Comparison of ENCODE assay signal across 19 cellular contexts in genomic region chr10:1101946-1102345, GRCh38. TPM values are rescaled to one million over a fixed set of nuclear protein-coding genes. Genes with fewer than 3 reads are reported as not detected.
DNase-seq lines count a peak whose midpoint lies in the region; FAIRE-seq and TF ChIP-seq lines count a peak whose summit lies in the region.
"Had no signal": no experiment of that assay in that cellular context is flagged by ENCODE, and none has a peak within 500 bp of the region (broad histone marks: within the 10 kb centered on the region; RNA-seq: fewer than 3 reads in every experiment).

No MANE protein-coding gene starts in this region.

- TF ChIP-seq CTCF in bronchial epithelial cell (IDR thresholded peaks at IDR 0.05; ENCODE audit: insufficient read depth, low read length, severe bottlenecking) = no peak
- TF ChIP-seq CTCF in PC-9 (conservative IDR thresholded peaks at IDR 0.05) = no peak

- POLR2A ChIA-PET in PC-9 (lab: Charles Lee; ENCODE audit: unreplicated experiment) = no interaction called here

- H3K9me2 ChIP-seq in PC-9 (ENCODE audit: insufficient read depth) = no peaks in the 10 kb centered on the region

- peak overlapping the region; percentile 60 for H3K27ac Mint-ChIP-seq in activated naive CD4-positive, alpha-beta T cell treated with anti-CD3 and anti-CD28 coated beads, Interleukin-2, amount 50 U/mL, for 24 hours

- H3K4me3 Mint-ChIP-seq in activated naive CD4-positive, alpha-beta T cell treated with anti-CD3 and anti-CD28 coated beads, Interleukin-2, amount 50 U/mL, for 24 hours = no peak overlapping the region
- H3K4me3 Mint-ChIP-seq: GM23338 had no signal

- H3K27me3 Mint-ChIP-seq in activated naive CD4-positive, alpha-beta T cell treated with anti-CD3 and anti-CD28 coated beads, Interleukin-2, amount 50 U/mL, for 24 hours = no peaks in the 10 kb centered on the region

- no peaks in the 10 kb centered on the region for H3K79me2 ChIP-seq in mesendoderm (ENCODE audit: control insufficient read depth, insufficient read depth, low read length)
- no peaks in the 10 kb centered on the region for H3K79me2 ChIP-seq in PC-9 (ENCODE audit: low read depth)

- peaks cover 0 to 5% of the 10 kb centered on the region in 2 donors for H3K4me1 ChIP-seq in neuronal stem cell (ENCODE audit: control insufficient read depth in 2 of 2, insufficient read depth in 1 of 2, low read depth in 1 of 2, low read length in 2 of 2)
- H3K4me1 ChIP-seq in mesendoderm (ENCODE audit: control insufficient read depth, low read depth, low read length) = no peaks in the 10 kb centered on the region
- no peaks in the 10 kb centered on the region for H3K4me1 ChIP-seq in PC-9 (replicated peaks; ENCODE audit: insufficient read depth)

- CTCF ChIA-PET in PC-9 (lab: Charles Lee) = no interaction called here

- no peak overlapping the region for H4K5ac ChIP-seq in mesendoderm (ENCODE audit: low read length)

- peak overlapping the region; percentile 82 for H3K14ac ChIP-seq in neuronal stem cell (ENCODE audit: low read length)

- H3K9ac ChIP-seq in neuronal stem cell (ENCODE audit: low read depth, low read length, poor library complexity) = peak overlapping the region; percentile 75
- H3K9ac ChIP-seq in mesendoderm (ENCODE audit: low read length) = no peak overlapping the region

- H3K4me2 ChIP-seq in neuronal stem cell (ENCODE audit: insufficient read depth, low read length, poor library complexity, severe bottlenecking) = no peak overlapping the region
- no peak overlapping the region for H3K4me2 ChIP-seq in mesendoderm (ENCODE audit: low read length)
- H3K4me2 ChIP-seq in PC-9 = no peak overlapping the region
- H3K4me2 ChIP-seq: GM23338 had no signal

- no peak overlapping the region for H2BK15ac ChIP-seq in neuronal stem cell (ENCODE audit: low read length)
- H2BK15ac ChIP-seq in mesendoderm (replicated peaks; ENCODE audit: low read depth) = no peak overlapping the region

- H4K8ac ChIP-seq in neuronal stem cell (ENCODE audit: low read depth, low read length) (peak overlapping the region; percentile 92), mesendoderm (ENCODE audit: low read depth, low read length) (no peak overlapping the region)

- no peaks in the 10 kb centered on the region for H3K9me3 Mint-ChIP-seq in activated naive CD4-positive, alpha-beta T cell treated with anti-CD3 and anti-CD28 coated beads, Interleukin-2, amount 50 U/mL, for 24 hours
- H3K9me3 Mint-ChIP-seq: GM23338 had no signal

- no TSS peak for BruUV-seq in PC-9 (replicated peaks; lab: Mats Ljungman, UMichigan)

- H3K27ac ChIP-seq in neuronal stem cell (replicated peaks; ENCODE audit: low read length) = no peak overlapping the region
- H3K27ac ChIP-seq in mesendoderm (ENCODE audit: low read depth, low read length) = no peak overlapping the region
- H3K27ac ChIP-seq in PC-9 = no peak overlapping the region

- H2BK120ac ChIP-seq in neuronal stem cell (ENCODE audit: low read depth, low read length) (no peak overlapping the region), mesendoderm (ENCODE audit: low read depth, low read length) (no peak overlapping the region)

- no peaks in the 10 kb centered on the region for H3K27me3 ChIP-seq in bronchial epithelial cell (ENCODE audit: control insufficient read depth, insufficient read depth, low read length)
- H3K27me3 ChIP-seq in neuronal stem cell (ENCODE audit: control insufficient read depth in 3 of 3, insufficient read depth in 3 of 3, low read depth in 1 of 3, low read length in 3 of 3) = no peaks in the 10 kb centered on the region
- no peaks in the 10 kb centered on the region for H3K27me3 ChIP-seq in mesendoderm (ENCODE audit: insufficient read depth, low read length, poor library complexity)
- no peaks in the 10 kb centered on the region for H3K27me3 ChIP-seq in PC-9 (ENCODE audit: insufficient read depth, low read depth)

- peak; percentile 91 for FAIRE-seq in HTR-8/SVneo (lab: Jason Lieb, UNC)
- FAIRE-seq in bronchial epithelial cell (lab: Jason Lieb, UNC) = peak; percentile 47
- FAIRE-seq: G401.6 had no signal

- H3K4me1 Mint-ChIP-seq in activated naive CD4-positive, alpha-beta T cell treated with anti-CD3 and anti-CD28 coated beads, Interleukin-2, amount 50 U/mL, for 24 hours = peaks cover 35% of the 10 kb centered on the region

- H3K23ac ChIP-seq in neuronal stem cell (ENCODE audit: low read depth, low read length, poor library complexity) (peak overlapping the region; percentile 71), mesendoderm (ENCODE audit: low read length) (no peak overlapping the region)

- H3K4ac ChIP-seq in neuronal stem cell (ENCODE audit: low read length) = peak overlapping the region; percentile 56
- H3K4ac ChIP-seq in mesendoderm (ENCODE audit: low read depth, low read length) = no peak overlapping the region

- no peak overlapping the region for H3K56ac ChIP-seq in mesendoderm (ENCODE audit: low read length)

- H2AFZ ChIP-seq in neuronal stem cell (ENCODE audit: low read length) (no peak overlapping the region), PC-9 (no peak overlapping the region)
- H2AFZ ChIP-seq: GM23338 had no signal

- H4K91ac ChIP-seq in neuronal stem cell (ENCODE audit: low read depth, low read length, poor library complexity) = no peak overlapping the region

- peaks cover 24% of the 10 kb centered on the region for H3K36me3 Mint-ChIP-seq in activated naive CD4-positive, alpha-beta T cell treated with anti-CD3 and anti-CD28 coated beads, Interleukin-2, amount 50 U/mL, for 24 hours

- no peaks in the 10 kb centered on the region for H3F3A ChIP-seq in PC-9 (ENCODE audit: insufficient read depth, low read depth)

- peak overlapping the region; percentile 46 for H2BK12ac ChIP-seq in neuronal stem cell (ENCODE audit: low read length)

- H3K18ac ChIP-seq in neuronal stem cell (ENCODE audit: low read length) (peak overlapping the region; percentile 85), mesendoderm (ENCODE audit: low read length) (no peak overlapping the region)

- DNase-seq in activated naive CD4-positive, alpha-beta T cell (lab: John Stamatoyannopoulos, UW) = no peak
- no peak for DNase-seq in HTR-8/SVneo (ENCODE audit: insufficient read length, low spot score)
- no peak for DNase-seq in bronchial epithelial cell (ENCODE audit: low read depth)
- DNase-seq in neuronal stem cell (ENCODE audit: low spot score) = no peak
- DNase-seq in MV-4-11 (lab: John Stamatoyannopoulos, UW) = no peak
- DNase-seq in mesendoderm = no peak
- no peak for DNase-seq in PC-9
- DNase-seq: AML-193, Calu3, DMS79 treated with DMSO at 0.1 percent for 48 hours, MM.1S, NCI-H1105 treated with DMSO at 0.1 percent for 48 hours, NCI-H187, NCI-H446, NCI-H748 treated with DMSO at 0.1 percent for 48 hours, Right ventricle myocardium superior had no signal

- H3K79me1 ChIP-seq in neuronal stem cell (ENCODE audit: low read depth, low read length) (no peaks in the 10 kb centered on the region), mesendoderm (ENCODE audit: low read length) (peaks cover 4% of the 10 kb centered on the region)

- H3K9me3 ChIP-seq in neuronal stem cell (replicated peaks in 1 of 2; ENCODE audit: control insufficient read depth in 2 of 2, insufficient read depth in 1 of 2, low read depth in 1 of 2, low read length in 2 of 2) (peaks cover 0 to 5% of the 10 kb centered on the region in 2 donors), PC-9 (ENCODE audit: insufficient read depth, low read depth) (no peaks in the 10 kb centered on the region)

- H2BK5ac ChIP-seq in neuronal stem cell (ENCODE audit: low read length) (no peak overlapping the region), mesendoderm (ENCODE audit: low read length) (no peak overlapping the region)

- intact Hi-C loops in PC-9 (cut with micrococcal nuclease; ENCODE audit: unreplicated experiment) = no loop called here

- no peak overlapping the region for H3K4me3 ChIP-seq in bronchial epithelial cell (ENCODE audit: low read depth, low read length)
- H3K4me3 ChIP-seq in neuronal stem cell (ENCODE audit: low read length in 2 of 2) = peak overlapping the region in 1 of 2 donors; percentile 23
- H3K4me3 ChIP-seq in mesendoderm (ENCODE audit: low read length) = no peak overlapping the region
- no peak overlapping the region for H3K4me3 ChIP-seq in PC-9
- H3K4me3 ChIP-seq: GM23338 had no signal

- H2AK5ac ChIP-seq in neuronal stem cell (ENCODE audit: low read depth, low read length) (no peak overlapping the region), mesendoderm (ENCODE audit: low read length) (no peak overlapping the region)

- no CpG with 5 or more reads among the region's 37 CpGs for WGBS in neuronal stem cell (ENCODE audit: extremely low coverage in 2 of 2, insufficient read length in 2 of 2, insufficient replicate concordance in 1 of 2), 2 donors
- no CpG with 5 or more reads among the region's 37 CpGs for WGBS in mesendoderm (ENCODE audit: extremely low coverage, insufficient coverage, low lambda C conversion rate)

- peaks cover 27% of the 10 kb centered on the region for H3K36me3 ChIP-seq in bronchial epithelial cell (ENCODE audit: control insufficient read depth, insufficient read depth, low read length)
- H3K36me3 ChIP-seq in neuronal stem cell (replicated peaks in 1 of 2; ENCODE audit: control insufficient read depth in 2 of 2, insufficient read depth in 2 of 2, low read length in 2 of 2) = peaks cover 18 to 78% of the 10 kb centered on the region in 2 donors
- H3K36me3 ChIP-seq in mesendoderm (ENCODE audit: control insufficient read depth, insufficient read depth, low read length) = no peaks in the 10 kb centered on the region
- H3K36me3 ChIP-seq in PC-9 (ENCODE audit: low read depth) = no peaks in the 10 kb centered on the region

- H4K20me1 ChIP-seq in PC-9 (ENCODE audit: insufficient read depth) = no peaks in the 10 kb centered on the region

RNA-seq across cellular contexts. Expression of gene WDR37, which starts 45.8 kb away (rescaled TPM):
- total RNA-seq in bronchial epithelial cell (11.1 and 11.3 TPM in 2 replicates), PC-9 (2021) (10.9 and 12.3 TPM in 2 replicates)
- polyA plus RNA-seq in neuronal stem cell (2013, experiment 1 of 2) = 7.2 TPM
- polyA plus RNA-seq in neuronal stem cell (2013, experiment 2 of 2) = 7.3 TPM
- 5.2 TPM for polyA plus RNA-seq in mesendoderm (2013, experiment 1 of 2)
- polyA plus RNA-seq in mesendoderm (2013, experiment 2 of 2) = 5.4 TPM

RNA-seq across cellular contexts. Expression of gene IDI1, which starts 53.0 kb away (rescaled TPM):
- total RNA-seq in bronchial epithelial cell = 54.5 and 55.8 TPM in 2 replicates
- polyA plus RNA-seq in neuronal stem cell (2013, experiment 1 of 2) = 161 TPM
- polyA plus RNA-seq in neuronal stem cell (2013, experiment 2 of 2) = 163 TPM
- polyA plus RNA-seq in mesendoderm (2013, experiment 1 of 2) = 131 TPM
- polyA plus RNA-seq in mesendoderm (2013, experiment 2 of 2) = 142 TPM
- total RNA-seq in PC-9 (2021) = 38.5 and 57.7 TPM in 2 replicates
